In the genomic region with DNA sequence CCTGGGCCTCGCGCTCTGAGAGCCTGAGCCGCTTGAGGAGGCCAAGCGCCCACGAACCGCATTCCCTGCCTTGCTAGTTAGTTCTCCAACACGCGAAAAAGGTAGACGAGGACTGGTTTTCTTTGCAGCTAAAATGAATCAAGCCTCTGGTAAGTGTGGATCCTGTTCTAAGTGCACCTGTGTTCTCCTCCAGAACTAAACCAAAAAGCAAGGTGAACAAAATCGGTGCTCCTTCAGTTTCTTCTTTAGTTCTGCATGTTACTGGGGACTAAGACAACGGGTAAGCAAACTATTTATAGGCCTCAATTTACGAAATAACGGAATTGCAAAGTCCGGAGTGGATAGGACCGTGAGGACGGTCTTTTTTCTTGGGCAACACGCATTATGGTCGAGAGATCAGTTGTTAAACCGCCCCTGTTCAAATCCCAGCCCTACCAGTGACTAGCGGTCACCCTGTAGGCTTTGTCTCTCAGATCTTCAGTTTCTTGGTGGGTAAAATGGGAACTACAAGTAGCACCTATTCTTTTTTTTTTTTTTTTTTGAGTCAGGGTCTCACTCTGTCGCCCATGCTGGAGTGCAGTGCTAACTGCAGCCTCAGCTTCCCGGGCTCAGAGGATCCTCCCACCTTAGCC, we compare ENCODE assay signal across 8 cellular contexts. TPM values are rescaled to one million over a fixed set of nuclear protein-coding genes. Genes with fewer than 3 reads are reported as not detected.
A peak's percentile ranks its signal among the peaks of the same experiment; 100 is the strongest.
DNase-seq lines count a peak whose midpoint lies in the region; ATAC-seq and TF ChIP-seq lines count a peak whose summit lies in the region.

No MANE protein-coding gene starts in this region.

- ATAC-seq in activated CD8-positive, alpha-beta T cell treated with anti-CD3 and anti-CD28 coated beads, Interleukin-2, amount 10 ng/mL, durations not matched to agents 7 days and 5 days: no peak
- no peak for ATAC-seq in stimulated activated naive CD8-positive, alpha-beta T cell treated with anti-CD3 and anti-CD28 coated beads, Interleukin-15, amount 100 ng/mL, for 72 hours

- H3K36me3 Mint-ChIP-seq in activated CD8-positive, alpha-beta T cell treated with anti-CD3 and anti-CD28 coated beads, Interleukin-2, amount 10 ng/mL, durations not matched to agents 7 days and 5 days (ENCODE audit: low read depth): peaks cover 12% of the 10 kb centered on the region

- H3K36me3 ChIP-seq in iPS-15b (ENCODE audit: control insufficient read depth, insufficient read depth, low read length): no peaks in the 10 kb centered on the region

- DNase-seq in AG08396 (ENCODE audit: low spot score) (peak; percentile 46), HEK293T (ENCODE audit: extremely low spot score) (no peak), Ammon's horn (ENCODE audit: low spot score) (no peak), GM19238 (ENCODE audit: insufficient read length, low spot score) (no peak)
- no peak for DNase-seq in activated CD8-positive, alpha-beta T cell treated with anti-CD3 and anti-CD28 coated beads, Interleukin-2, amount 10 ng/mL, durations not matched to agents 7 days and 5 days
- DNase-seq in stimulated activated naive CD8-positive, alpha-beta T cell treated with anti-CD3 and anti-CD28 coated beads, Interleukin-15, amount 100 ng/mL, for 72 hours: no peak
- no peak for DNase-seq in activated CD4-positive, CD25-positive, alpha-beta regulatory T cell (lab: John Stamatoyannopoulos, UW)

- no peaks in the 10 kb centered on the region for H3K27me3 Mint-ChIP-seq in activated CD8-positive, alpha-beta T cell treated with anti-CD3 and anti-CD28 coated beads, Interleukin-2, amount 10 ng/mL, durations not matched to agents 7 days and 5 days (ENCODE audit: low read depth)
- H3K27me3 Mint-ChIP-seq in stimulated activated naive CD8-positive, alpha-beta T cell treated with anti-CD3 and anti-CD28 coated beads, Interleukin-15, amount 100 ng/mL, for 72 hours: no peaks in the 10 kb centered on the region

- peak overlapping the region; percentile 86 for H3K27ac Mint-ChIP-seq in activated CD8-positive, alpha-beta T cell treated with anti-CD3 and anti-CD28 coated beads, Interleukin-2, amount 10 ng/mL, durations not matched to agents 7 days and 5 days
- peak overlapping the region; percentile 83 to 98 for H3K27ac Mint-ChIP-seq in stimulated activated naive CD8-positive, alpha-beta T cell treated with anti-CD3 and anti-CD28 coated beads, Interleukin-15, amount 100 ng/mL, for 72 hours

- H3K4me3 Mint-ChIP-seq in activated CD8-positive, alpha-beta T cell treated with anti-CD3 and anti-CD28 coated beads, Interleukin-2, amount 10 ng/mL, durations not matched to agents 7 days and 5 days: peak overlapping the region; percentile 89
- peak overlapping the region; percentile 89 to 90 for H3K4me3 Mint-ChIP-seq in stimulated activated naive CD8-positive, alpha-beta T cell treated with anti-CD3 and anti-CD28 coated beads, Interleukin-15, amount 100 ng/mL, for 72 hours

- H3K9me3 Mint-ChIP-seq in activated CD8-positive, alpha-beta T cell treated with anti-CD3 and anti-CD28 coated beads, Interleukin-2, amount 10 ng/mL, durations not matched to agents 7 days and 5 days (ENCODE audit: insufficient read depth): no peaks in the 10 kb centered on the region
- no peaks in the 10 kb centered on the region for H3K9me3 Mint-ChIP-seq in stimulated activated naive CD8-positive, alpha-beta T cell treated with anti-CD3 and anti-CD28 coated beads, Interleukin-15, amount 100 ng/mL, for 72 hours

- H3K4me1 Mint-ChIP-seq in activated CD8-positive, alpha-beta T cell treated with anti-CD3 and anti-CD28 coated beads, Interleukin-2, amount 10 ng/mL, durations not matched to agents 7 days and 5 days (ENCODE audit: low read depth): peaks cover 46% of the 10 kb centered on the region
- H3K4me1 Mint-ChIP-seq in stimulated activated naive CD8-positive, alpha-beta T cell treated with anti-CD3 and anti-CD28 coated beads, Interleukin-15, amount 100 ng/mL, for 72 hours: peaks cover 59% of the 10 kb centered on the region

- H3K4me3 ChIP-seq in iPS-15b (ENCODE audit: low read depth, low read length): peak overlapping the region; percentile 86

- POLR2A ChIA-PET in HEK293T (lab: Yijun Ruan, JAX): interaction anchor here (1.0 kb wide), 1 partner anchor 16 kb away, joined by 3 read pairs; no protein-coding TSS in a partner anchor
- POLR2A ChIA-PET in activated CD8-positive, alpha-beta T cell treated with anti-CD3 and anti-CD28 coated beads, Interleukin-2, amount 10 ng/mL, durations not matched to agents 7 days and 5 days (lab: Charles Lee): interaction anchor here (0.8 to 2.8 kb wide), 4 partner anchors 13 to 67 kb away, joined by 3 to 7 read pairs (median 4); no protein-coding TSS in a partner anchor

- no peaks in the 10 kb centered on the region for H3K9me3 ChIP-seq in iPS-15b (ENCODE audit: control insufficient read depth, insufficient read depth, low read length)

- CTCF ChIA-PET in HEK293T (lab: Yijun Ruan, JAX): no interaction called here
- CTCF ChIA-PET in activated CD8-positive, alpha-beta T cell treated with anti-CD3 and anti-CD28 coated beads, Interleukin-2, amount 10 ng/mL, durations not matched to agents 7 days and 5 days (lab: Charles Lee): interaction anchor here (1.2 kb wide), 1 partner anchor 17 kb away, joined by 4 read pairs; the partner anchor contains the start of gene SPG7

- H3K9ac ChIP-seq in iPS-15b (ENCODE audit: low read depth, low read length): peak overlapping the region; percentile 66

- H3K27me3 ChIP-seq in iPS-15b (ENCODE audit: control insufficient read depth, insufficient read depth, low read length): no peaks in the 10 kb centered on the region

- peaks cover 8% of the 10 kb centered on the region for H3K4me1 ChIP-seq in iPS-15b (ENCODE audit: control insufficient read depth, insufficient read depth, low read length)

TF ChIP-seq in HEK293T, 16 proteins besides CTCF, POLR2A, EP300 and RAD21:
- peak; percentile 90 for TF ChIP-seq ZNF384 (IDR thresholded peaks at IDR 0.05)
- TF ChIP-seq L3MBTL2 (conservative IDR thresholded peaks at IDR 0.05): peak; percentile 71; the same call in 1 of the 2 replicates
- TF ChIP-seq HDGF (IDR thresholded peaks at IDR 0.05; ENCODE audit: borderline replicate concordance): no peak

RNA-seq across cellular contexts. Expression of gene ANKRD11, which starts 1.0 kb away (rescaled TPM):
- 100 to 1,000 TPM; 157 to 175 TPM for total RNA-seq in activated CD8-positive, alpha-beta T cell treated with anti-CD3 and anti-CD28 coated beads, Interleukin-2, amount 10 ng/mL, durations not matched to agents 7 days and 5 days

RNA-seq across cellular contexts. Expression of gene SPG7, which starts 16.8 kb away (rescaled TPM):
- 10 to 100 TPM; 94.7 to 98.4 TPM for total RNA-seq in activated CD8-positive, alpha-beta T cell treated with anti-CD3 and anti-CD28 coated beads, Interleukin-2, amount 10 ng/mL, durations not matched to agents 7 days and 5 days
